In genomic region chr2:161886248-161886647, GRCh38 we compare ENCODE assay signal across 35 cellular contexts.
"Had no signal": no experiment of that assay in that cellular context is flagged by ENCODE, and none has a peak within 500 bp of the region (broad histone marks: within the 10 kb centered on the region; RNA-seq: fewer than 3 reads in every experiment).

No MANE protein-coding gene starts in this region.

- H3K27me3 ChIP-seq: MG63 had no signal

- DNase-seq: Karpas-422, Kasumi-1, KG1, MG63, MM.1S, MV-4-11, NCI-H1048, NCI-H1092, NCI-H1092 treated with DMSO at 0.1 percent for 48 hours, NCI-H1105, NCI-H1105 treated with DMSO at 0.1 percent for 48 hours, NCI-H1417, NCI-H1417 treated with DMSO at 0.1 percent for 48 hours, NCI-H1436, NCI-H1436 treated with DMSO at 0.1 percent for 48 hours, NCI-H146, NCI-H1694, NCI-H1694 treated with DMSO at 0.1 percent for 48 hours, NCI-H187, NCI-H187 treated with DMSO at 0.1 percent for 48 hours, NCI-H1930, NCI-H2029, NCI-H2029 treated with DMSO at 0.1 percent for 48 hours, NCI-H2081, NCI-H2081 treated with DMSO at 0.1 percent for 48 hours, NCI-H2107, NCI-H2171, NCI-H2171 treated with DMSO at 0.1 percent for 48 hours, NCI-H2227 treated with DMSO at 0.1 percent for 48 hours, NCI-H226, NCI-H345, NCI-H446, NCI-H446 treated with DMSO at 0.1 percent for 48 hours, NCI-H510A had no signal

- H3K27ac ChIP-seq: KMS-11 had no signal

- H3K4me2 ChIP-seq: KMS-11 had no signal

- H3K36me3 ChIP-seq: MG63 had no signal

- H3K9me3 ChIP-seq: MG63 had no signal

- H3K4me3 ChIP-seq: MG63 had no signal
